Comparison of ENCODE assay signal across 40 cellular contexts in the genomic region with DNA sequence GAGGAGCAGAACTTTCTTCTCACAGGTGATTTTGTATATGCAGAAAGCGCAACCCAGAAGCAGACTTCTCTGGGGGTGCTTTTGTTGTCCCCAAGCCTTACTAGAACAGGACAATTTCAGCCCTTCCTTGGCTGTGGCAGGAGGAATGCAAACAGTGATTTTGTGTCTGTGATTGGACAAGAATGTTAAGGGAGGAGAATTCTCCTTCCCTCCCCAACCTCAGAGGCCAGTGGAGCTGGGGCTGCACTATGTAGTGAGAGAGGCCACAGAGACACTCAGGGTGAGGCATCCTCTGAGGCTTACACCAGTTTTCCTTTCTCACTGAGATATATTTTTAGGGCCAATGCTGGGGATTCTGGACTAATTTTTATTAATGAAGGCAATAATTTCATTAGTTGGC. TPM values are rescaled to one million over a fixed set of nuclear protein-coding genes. Genes with fewer than 3 reads are reported as not detected.
"Had no signal": no experiment of that assay in that cellular context is flagged by ENCODE, and none has a peak within 500 bp of the region (broad histone marks: within the 10 kb centered on the region; RNA-seq: fewer than 3 reads in every experiment).

No MANE protein-coding gene starts in this region.

- H3K4me3 ChIP-seq: MG63, PC-9 had no signal

- H3K9me3 ChIP-seq: MG63 had no signal

- DNase-seq: activated CD4-positive, alpha-beta T cell treated with anti-CD3 and anti-CD28 coated beads for 1 hour; activated CD4-positive, alpha-beta T cell treated with anti-CD3 and anti-CD28 coated beads, Interleukin-2, amount 10 ng/mL, durations not matched to agents 24 days and 14 days; activated CD4-positive, alpha-beta T cell treated with anti-CD3 and anti-CD28 coated beads, Interleukin-2, amount 50 U/mL, for 4 hours; activated CD4-positive, CD25-positive, alpha-beta regulatory T cell; activated CD8-positive, alpha-beta T cell treated with anti-CD3 and anti-CD28 coated beads for 36 hours; activated effector memory CD4-positive, alpha-beta T cell treated with anti-CD3 and anti-CD28 coated beads, Interleukin-2, amount 50 U/mL, for 16 hours; activated naive CD4-positive, alpha-beta T cell; activated naive CD4-positive, alpha-beta T cell treated with anti-CD3 and anti-CD28 coated beads, Interleukin-2, amount 50 U/mL, for 16 hours; activated naive CD8-positive, alpha-beta T cell treated with anti-CD3 and anti-CD28 coated beads for 36 hours; activated T-cell treated with anti-CD3 and anti-CD28 coated beads, Interleukin-2, amount 50 U/mL, for 1 hour; activated T-cell treated with anti-CD3 and anti-CD28 coated beads, Interleukin-2, amount 50 U/mL, for 72 hours; amniotic stem cell; aorta; brain microvascular endothelial cell; central memory CD4-positive, alpha-beta T cell; Karpas-422; KBM-7; MG63; NCI-H1048; NCI-H1105 treated with DMSO at 0.1 percent for 48 hours; NCI-H1436; NCI-H1694; NCI-H1930; NCI-H2081 treated with DMSO at 0.1 percent for 48 hours; NCI-H345; NCI-H510A; NCI-H526; NCI-H748 treated with DMSO at 0.1 percent for 48 hours; NK-92 treated with Interleukin-12 subunit alpha and Interleukin-12 subunit beta, amount 100 ng/mL, for 24 hours; PC-9; SIG-M5; SW 1271; T-helper 1 cell; T-helper 2 cell; T-helper 9 cell; WERI-Rb-1 had no signal

- H3K36me3 ChIP-seq: brain microvascular endothelial cell, MG63, WERI-Rb-1 had no signal

- H3K4me2 ChIP-seq: PC-9 had no signal

- ATAC-seq: activated CD8-positive, alpha-beta T cell treated with anti-CD3 and anti-CD28 coated beads for 36 hours; activated T-cell treated with anti-CD3 and anti-CD28 coated beads, Interleukin-2, amount 50 U/mL, for 72 hours; activated T-helper 17 cell treated with anti-CD3 and anti-CD28 coated beads, Interleukin-2, amount 50 U/mL, for 72 hours; Right ventricle myocardium inferior had no signal

- H2AFZ ChIP-seq: PC-9 had no signal

- H3K27me3 ChIP-seq: brain microvascular endothelial cell, MG63 had no signal

- H3K27ac ChIP-seq: brain microvascular endothelial cell, PC-9, RWPE1, WERI-Rb-1 had no signal

RNA-seq across cellular contexts. Expression of a gene that starts 58.8 kb away (rescaled TPM):
- total RNA-seq: activated CD4-positive, alpha-beta T cell treated with anti-CD3 and anti-CD28 coated beads, Interleukin-2, amount 10 ng/mL, durations not matched to agents 24 days and 14 days; activated CD8-positive, alpha-beta memory T cell treated with anti-CD3 and anti-CD28 coated beads for 36 hours; activated CD8-positive, alpha-beta T cell treated with anti-CD3 and anti-CD28 coated beads for 36 hours; activated naive CD8-positive, alpha-beta T cell treated with anti-CD3 and anti-CD28 coated beads for 36 hours; activated T-cell treated with anti-CD3 and anti-CD28 coated beads, Interleukin-2, amount 50 U/mL, for 72 hours; activated T-helper 17 cell treated with anti-CD3 and anti-CD28 coated beads, Interleukin-2, amount 50 U/mL, for 72 hours had no signal
- polyA plus RNA-seq: aorta had no signal
